29 cellular contexts compared by ENCODE assay signal in the genomic region with DNA sequence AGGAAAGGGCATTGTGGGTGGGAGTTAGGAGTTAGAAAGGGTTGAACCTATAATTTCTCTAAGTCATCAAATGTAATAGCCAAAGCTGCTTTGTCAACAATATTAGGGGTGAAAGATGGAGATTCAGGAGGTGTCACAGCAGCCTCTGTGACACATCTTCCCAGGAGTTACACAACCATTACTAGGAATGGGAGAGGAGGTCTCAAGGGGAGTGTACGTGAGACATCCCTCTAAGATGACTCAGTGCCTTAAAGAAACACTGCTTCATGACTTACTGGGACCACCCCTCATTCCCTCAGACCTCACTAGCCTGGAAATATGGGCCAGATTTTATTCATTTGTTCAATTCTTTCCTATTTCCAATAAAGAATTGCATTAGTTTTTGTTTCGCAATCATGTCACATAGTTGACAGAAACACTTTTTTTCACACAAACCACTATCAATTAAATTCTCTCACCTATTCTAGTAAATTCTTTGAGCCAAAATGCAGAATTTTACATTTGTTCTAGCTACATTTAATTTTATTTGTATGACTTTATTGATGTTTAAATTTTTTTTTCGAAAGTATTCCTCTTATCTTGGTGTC. TPM values are rescaled to one million over a fixed set of nuclear protein-coding genes. Genes with fewer than 3 reads are reported as not detected.
"Had no signal": no experiment of that assay in that cellular context is flagged by ENCODE, and none has a peak within 500 bp of the region (broad histone marks: within the 10 kb centered on the region; RNA-seq: fewer than 3 reads in every experiment).

No MANE protein-coding gene starts in this region.

- H3K4me3 Mint-ChIP-seq: activated CD4-positive, alpha-beta T cell treated with anti-CD3 and anti-CD28 coated beads, Interleukin-2, amount 10 ng/mL, durations not matched to agents 24 days and 14 days; activated CD8-positive, alpha-beta T cell treated with anti-CD3 and anti-CD28 coated beads for 36 hours; activated naive CD4-positive, alpha-beta T cell treated with anti-CD3 and anti-CD28 coated beads, Interleukin-2, amount 50 U/mL, for 24 hours; activated naive CD8-positive, alpha-beta T cell treated with anti-CD3 and anti-CD28 coated beads, Interleukin-2, amount 10 ng/mL, durations not matched to agents 7 days and 5 days; activated T-cell treated with anti-CD3 and anti-CD28 coated beads, Interleukin-2, amount 50 U/mL, for 72 hours; activated T-helper 17 cell treated with anti-CD3 and anti-CD28 coated beads, Interleukin-2, amount 50 U/mL, for 72 hours; central memory CD8-positive, alpha-beta T cell; T-helper 2 cell treated with Interferon-gamma antibody and Interleukin-4, amounts not matched to agents 5 μg/mL and 100 μg/mL, for 36 hours had no signal

- H3K9me3 Mint-ChIP-seq: activated CD4-positive, alpha-beta T cell treated with anti-CD3 and anti-CD28 coated beads, Interleukin-2, amount 10 ng/mL, durations not matched to agents 24 days and 14 days; activated CD8-positive, alpha-beta T cell treated with anti-CD3 and anti-CD28 coated beads for 36 hours; activated naive CD4-positive, alpha-beta T cell treated with anti-CD3 and anti-CD28 coated beads, Interleukin-2, amount 50 U/mL, for 24 hours; activated naive CD8-positive, alpha-beta T cell treated with anti-CD3 and anti-CD28 coated beads, Interleukin-2, amount 10 ng/mL, durations not matched to agents 7 days and 5 days; activated T-helper 17 cell treated with anti-CD3 and anti-CD28 coated beads, Interleukin-2, amount 50 U/mL, for 72 hours; central memory CD8-positive, alpha-beta T cell; T-helper 2 cell treated with Interferon-gamma antibody and Interleukin-4, amounts not matched to agents 5 μg/mL and 100 μg/mL, for 36 hours had no signal

- H3K27me3 Mint-ChIP-seq: activated CD4-positive, alpha-beta T cell treated with anti-CD3 and anti-CD28 coated beads, Interleukin-2, amount 10 ng/mL, durations not matched to agents 24 days and 14 days; activated naive CD8-positive, alpha-beta T cell treated with anti-CD3 and anti-CD28 coated beads, Interleukin-2, amount 10 ng/mL, durations not matched to agents 7 days and 5 days; central memory CD8-positive, alpha-beta T cell had no signal

- ATAC-seq: activated CD8-positive, alpha-beta T cell treated with anti-CD3 and anti-CD28 coated beads for 36 hours; activated T-cell treated with anti-CD3 and anti-CD28 coated beads, Interleukin-2, amount 50 U/mL, for 72 hours; activated T-helper 17 cell treated with anti-CD3 and anti-CD28 coated beads, Interleukin-2, amount 50 U/mL, for 72 hours had no signal

- H3K4me2 ChIP-seq: PC-9 had no signal

- H3K27ac Mint-ChIP-seq: activated CD4-positive, alpha-beta T cell treated with anti-CD3 and anti-CD28 coated beads, Interleukin-2, amount 10 ng/mL, durations not matched to agents 24 days and 14 days; activated CD8-positive, alpha-beta T cell treated with anti-CD3 and anti-CD28 coated beads for 36 hours; activated naive CD4-positive, alpha-beta T cell treated with anti-CD3 and anti-CD28 coated beads, Interleukin-2, amount 50 U/mL, for 24 hours; activated naive CD8-positive, alpha-beta T cell treated with anti-CD3 and anti-CD28 coated beads, Interleukin-2, amount 10 ng/mL, durations not matched to agents 7 days and 5 days; activated T-cell treated with anti-CD3 and anti-CD28 coated beads, Interleukin-2, amount 50 U/mL, for 72 hours; activated T-helper 17 cell treated with anti-CD3 and anti-CD28 coated beads, Interleukin-2, amount 50 U/mL, for 72 hours; T-helper 2 cell treated with Interferon-gamma antibody and Interleukin-4, amounts not matched to agents 5 μg/mL and 100 μg/mL, for 36 hours had no signal

- H3K27ac ChIP-seq: ascending aorta, cardiac muscle cell, PC-9, RWPE1 had no signal

- H3K36me3 Mint-ChIP-seq: activated naive CD4-positive, alpha-beta T cell treated with anti-CD3 and anti-CD28 coated beads, Interleukin-2, amount 50 U/mL, for 24 hours; activated naive CD8-positive, alpha-beta T cell treated with anti-CD3 and anti-CD28 coated beads, Interleukin-2, amount 10 ng/mL, durations not matched to agents 7 days and 5 days had no signal

- H3K27me3 ChIP-seq: ascending aorta, cardiac muscle cell had no signal

- DNase-seq: activated CD4-positive, alpha-beta T cell treated with anti-CD3 and anti-CD28 coated beads, Interleukin-2, amount 10 ng/mL, durations not matched to agents 24 days and 14 days; activated CD4-positive, alpha-beta T cell treated with anti-CD3 and anti-CD28 coated beads, Interleukin-2, amount 50 U/mL, for 4 hours; activated CD8-positive, alpha-beta T cell treated with anti-CD3 and anti-CD28 coated beads for 36 hours; activated effector memory CD4-positive, alpha-beta T cell treated with anti-CD3 and anti-CD28 coated beads, Interleukin-2, amount 50 U/mL, for 16 hours; activated naive CD4-positive, alpha-beta T cell; activated naive CD8-positive, alpha-beta T cell treated with anti-CD3 and anti-CD28 coated beads, Interleukin-2, amount 10 ng/mL, durations not matched to agents 7 days and 5 days; activated T-cell treated with anti-CD3 and anti-CD28 coated beads, Interleukin-2, amount 50 U/mL, for 1 hour; activated T-cell treated with anti-CD3 and anti-CD28 coated beads, Interleukin-2, amount 50 U/mL, for 72 hours; amygdala; MV-4-11; NCI-H1092; NCI-H1436 treated with DMSO at 0.1 percent for 48 hours; NCI-H1694 treated with DMSO at 0.1 percent for 48 hours; NCI-H2029; NCI-H345; NCI-H524 treated with DMSO at 0.1 percent for 48 hours; PC-9; Right ventricle myocardium superior had no signal

- H3K4me1 Mint-ChIP-seq: activated CD4-positive, alpha-beta T cell treated with anti-CD3 and anti-CD28 coated beads, Interleukin-2, amount 10 ng/mL, durations not matched to agents 24 days and 14 days; activated naive CD4-positive, alpha-beta T cell treated with anti-CD3 and anti-CD28 coated beads, Interleukin-2, amount 50 U/mL, for 24 hours; activated T-helper 17 cell treated with anti-CD3 and anti-CD28 coated beads, Interleukin-2, amount 50 U/mL, for 72 hours; central memory CD8-positive, alpha-beta T cell had no signal

- H3K36me3 ChIP-seq: ascending aorta, cardiac muscle cell had no signal

- H3K9me3 ChIP-seq: ascending aorta had no signal

- H2AFZ ChIP-seq: PC-9 had no signal

- H3K4me1 ChIP-seq: ascending aorta had no signal

- H3K4me3 ChIP-seq: ascending aorta, cardiac muscle cell, PC-9 had no signal

RNA-seq across cellular contexts. Expression of a gene that starts 30.2 kb away (rescaled TPM):
- total RNA-seq: activated CD4-positive, alpha-beta T cell treated with anti-CD3 and anti-CD28 coated beads, Interleukin-2, amount 10 ng/mL, durations not matched to agents 24 days and 14 days; activated CD8-positive, alpha-beta memory T cell treated with anti-CD3 and anti-CD28 coated beads for 36 hours; activated CD8-positive, alpha-beta T cell treated with anti-CD3 and anti-CD28 coated beads for 36 hours; activated naive CD8-positive, alpha-beta T cell treated with anti-CD3 and anti-CD28 coated beads, Interleukin-2, amount 10 ng/mL, durations not matched to agents 7 days and 5 days; activated T-cell treated with anti-CD3 and anti-CD28 coated beads, Interleukin-2, amount 50 U/mL, for 72 hours; activated T-helper 17 cell treated with anti-CD3 and anti-CD28 coated beads, Interleukin-2, amount 50 U/mL, for 72 hours; ascending aorta; cardiac muscle cell; MCF 10A; NCI-H460; PC-9; T-helper 1 cell treated with Interleukin-12 subunit alpha and Interleukin-12 subunit beta and Interleukin-4 antibody, amounts not matched to agents 30 ng/mL and 1 ng/mL, for 36 hours had no signal
- polyA plus RNA-seq: cardiac muscle cell had no signal
